In the genomic region with DNA sequence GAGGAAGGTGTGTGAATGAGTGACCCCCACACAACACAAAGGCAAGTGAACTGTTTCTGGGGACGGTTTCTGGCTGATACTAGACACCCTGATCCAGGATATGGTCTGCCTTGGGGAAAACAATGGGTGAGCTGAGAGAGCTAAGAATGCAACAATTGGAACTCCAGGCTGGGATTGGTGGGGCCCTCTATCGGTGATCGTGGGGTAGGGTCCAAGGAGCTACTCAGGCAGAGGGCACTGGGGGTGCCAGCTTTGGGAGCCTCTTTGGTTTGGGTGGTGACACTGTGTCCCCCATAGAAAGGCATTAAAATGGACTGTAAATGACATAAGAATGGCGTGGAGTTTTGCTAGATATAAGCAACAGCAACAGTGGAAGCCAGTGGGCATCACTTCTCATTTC, we compare ENCODE assay signal across 1 cellular context.
TF ChIP-seq lines count a peak whose summit lies in the region.

No MANE protein-coding gene starts in this region.

TF ChIP-seq in HCT116, 20 proteins besides CTCF, POLR2A, EP300 and RAD21 (continued from another document):
- TF ChIP-seq, protein P1, sequence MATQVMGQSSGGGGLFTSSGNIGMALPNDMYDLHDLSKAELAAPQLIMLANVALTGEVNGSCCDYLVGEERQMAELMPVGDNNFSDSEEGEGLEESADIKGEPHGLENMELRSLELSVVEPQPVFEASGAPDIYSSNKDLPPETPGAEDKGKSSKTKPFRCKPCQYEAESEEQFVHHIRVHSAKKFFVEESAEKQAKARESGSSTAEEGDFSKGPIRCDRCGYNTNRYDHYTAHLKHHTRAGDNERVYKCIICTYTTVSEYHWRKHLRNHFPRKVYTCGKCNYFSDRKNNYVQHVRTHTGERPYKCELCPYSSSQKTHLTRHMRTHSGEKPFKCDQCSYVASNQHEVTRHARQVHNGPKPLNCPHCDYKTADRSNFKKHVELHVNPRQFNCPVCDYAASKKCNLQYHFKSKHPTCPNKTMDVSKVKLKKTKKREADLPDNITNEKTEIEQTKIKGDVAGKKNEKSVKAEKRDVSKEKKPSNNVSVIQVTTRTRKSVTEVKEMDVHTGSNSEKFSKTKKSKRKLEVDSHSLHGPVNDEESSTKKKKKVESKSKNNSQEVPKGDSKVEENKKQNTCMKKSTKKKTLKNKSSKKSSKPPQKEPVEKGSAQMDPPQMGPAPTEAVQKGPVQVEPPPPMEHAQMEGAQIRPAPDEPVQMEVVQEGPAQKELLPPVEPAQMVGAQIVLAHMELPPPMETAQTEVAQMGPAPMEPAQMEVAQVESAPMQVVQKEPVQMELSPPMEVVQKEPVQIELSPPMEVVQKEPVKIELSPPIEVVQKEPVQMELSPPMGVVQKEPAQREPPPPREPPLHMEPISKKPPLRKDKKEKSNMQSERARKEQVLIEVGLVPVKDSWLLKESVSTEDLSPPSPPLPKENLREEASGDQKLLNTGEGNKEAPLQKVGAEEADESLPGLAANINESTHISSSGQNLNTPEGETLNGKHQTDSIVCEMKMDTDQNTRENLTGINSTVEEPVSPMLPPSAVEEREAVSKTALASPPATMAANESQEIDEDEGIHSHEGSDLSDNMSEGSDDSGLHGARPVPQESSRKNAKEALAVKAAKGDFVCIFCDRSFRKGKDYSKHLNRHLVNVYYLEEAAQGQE (IDR thresholded peaks at IDR 0.05; ENCODE audit: low read depth): no peak
- TF ChIP-seq EGR1 (IDR thresholded peaks at IDR 0.05; ENCODE audit: low read depth): no peak
- no peak for TF ChIP-seq EZH2phosphoT487 (IDR thresholded peaks at IDR 0.05; ENCODE audit: borderline replicate concordance)
- TF ChIP-seq EZH2 (IDR thresholded peaks at IDR 0.05): no peak
- no peak for TF ChIP-seq ZNF274 (IDR thresholded peaks at IDR 0.05; ENCODE audit: low read depth, low read length)
- TF ChIP-seq FOSL1 (IDR thresholded peaks at IDR 0.05; ENCODE audit: low read depth): no peak
